Comparison of ENCODE assay signal across 11 cellular contexts in genomic region chr3:134309987-134310700, GRCh38. TPM values are rescaled to one million over a fixed set of nuclear protein-coding genes. Genes with fewer than 3 reads are reported as not detected.
DNase-seq lines count a peak whose midpoint lies in the region; ATAC-seq and TF ChIP-seq lines count a peak whose summit lies in the region.
"Had no signal": no experiment of that assay in that cellular context is flagged by ENCODE, and none has a peak within 500 bp of the region (broad histone marks: within the 10 kb centered on the region; RNA-seq: fewer than 3 reads in every experiment).

No MANE protein-coding gene starts in this region.

- DNase-seq in KBM-7 (peak; percentile 36), caudate nucleus (lab: John Stamatoyannopoulos, UW) (no peak), mesenchymal stem cell (peak; percentile 58), thyroid gland (peak; percentile 58 to 72), medulla oblongata (ENCODE audit: extremely low spot score) (no peak)
- DNase-seq in activated CD4-positive, alpha-beta memory T cell treated with anti-CD3 and anti-CD28 coated beads, Interleukin-2, amount 10 ng/mL, durations not matched to agents 7 days and 5 days = no peak
- DNase-seq: Kasumi-1, naive B cell, NCI-H82, uterus had no signal

- 65% methylated on average over 9 of the region's 9 CpGs for WGBS in mesenchymal stem cell
- 37 to 46% methylated on average over 9 of the region's 9 CpGs for WGBS in thyroid gland, 2 donors

- CTCF ChIA-PET in activated CD4-positive, alpha-beta memory T cell treated with anti-CD3 and anti-CD28 coated beads, Interleukin-2, amount 10 ng/mL, durations not matched to agents 7 days and 5 days (lab: Charles Lee) = interaction anchor here (5.2 kb wide), 1 partner anchor 165 kb away, joined by 56 read pairs; no protein-coding TSS in a partner anchor

- H2AK5ac ChIP-seq in mesenchymal stem cell (ENCODE audit: low read length, severe bottlenecking) = peak overlapping the region; percentile 97

- H3K4me1 ChIP-seq in mesenchymal stem cell (ENCODE audit: control insufficient read depth, insufficient read depth, low read depth, low read length) (peaks cover 55% of the 10 kb centered on the region), thyroid gland (peaks cover 49 to 65% of the 10 kb centered on the region in 2 donors)

- H3K9ac ChIP-seq in mesenchymal stem cell (ENCODE audit: low read length) = peak overlapping the region; percentile 16

- ATAC-seq in HG02588 (IDR thresholded peaks at IDR 0.05; ENCODE audit: unreplicated experiment) = no peak

- H3K14ac ChIP-seq in mesenchymal stem cell (ENCODE audit: low read length in 2 of 2) = no peak overlapping the region

- intact Hi-C loops in thyroid gland (cut with DNase I) = loop anchor here (2.0 to 5.0 kb wide), 2 partner anchors 67 to 165 kb away; no protein-coding TSS in a partner anchor

- H3K27me3 Mint-ChIP-seq in activated CD4-positive, alpha-beta memory T cell treated with anti-CD3 and anti-CD28 coated beads, Interleukin-2, amount 10 ng/mL, durations not matched to agents 7 days and 5 days = peaks cover 61% of the 10 kb centered on the region

- H3K36me3 ChIP-seq in mesenchymal stem cell (ENCODE audit: control insufficient read depth in 1 of 2, insufficient read depth in 2 of 2, low read depth in 1 of 2, low read length in 2 of 2) = no peaks in the 10 kb centered on the region
- H3K36me3 ChIP-seq in thyroid gland = no peaks in the 10 kb centered on the region
- H3K36me3 ChIP-seq: uterus had no signal

- H3K9me3 Mint-ChIP-seq in activated CD4-positive, alpha-beta memory T cell treated with anti-CD3 and anti-CD28 coated beads, Interleukin-2, amount 10 ng/mL, durations not matched to agents 7 days and 5 days = no peaks in the 10 kb centered on the region
- H3K9me3 Mint-ChIP-seq: naive B cell had no signal

- POLR2A ChIA-PET in activated CD4-positive, alpha-beta memory T cell treated with anti-CD3 and anti-CD28 coated beads, Interleukin-2, amount 10 ng/mL, durations not matched to agents 7 days and 5 days (lab: Charles Lee) = no interaction called here

- H2BK15ac ChIP-seq in mesenchymal stem cell (ENCODE audit: low read depth, poor library complexity, severe bottlenecking) = no peak overlapping the region

- H3K79me1 ChIP-seq in mesenchymal stem cell (replicated peaks; ENCODE audit: low read length, poor library complexity, severe bottlenecking) = no peaks in the 10 kb centered on the region

- no peak overlapping the region for H3K27ac Mint-ChIP-seq in activated CD4-positive, alpha-beta memory T cell treated with anti-CD3 and anti-CD28 coated beads, Interleukin-2, amount 10 ng/mL, durations not matched to agents 7 days and 5 days
- H3K27ac Mint-ChIP-seq: naive B cell had no signal

- no peaks in the 10 kb centered on the region for H3K9me3 ChIP-seq in mesenchymal stem cell (ENCODE audit: control insufficient read depth, low read length)
- no peaks in the 10 kb centered on the region for H3K9me3 ChIP-seq in thyroid gland
- H3K9me3 ChIP-seq: uterus had no signal

- H4K91ac ChIP-seq in mesenchymal stem cell (ENCODE audit: low read length) = no peak overlapping the region

- H3K23ac ChIP-seq in mesenchymal stem cell (ENCODE audit: low read length in 2 of 2) = no peak overlapping the region

- TF ChIP-seq CTCF in thyroid gland (IDR thresholded peaks at IDR 0.05) = no peak

- peak overlapping the region; percentile 37 for H2BK5ac ChIP-seq in mesenchymal stem cell (ENCODE audit: low read depth, low read length, poor library complexity, severe bottlenecking)

- no peak overlapping the region for H3K4me2 ChIP-seq in mesenchymal stem cell (ENCODE audit: low read length, poor library complexity, severe bottlenecking)

- in situ Hi-C loops in KBM-7 (cut with MboI; ENCODE audit: low pct_unique_long_range_greater_than_20kb, low sequenced_read_pairs) = loop anchor here (10.0 kb wide), 1 partner anchor 95 kb away; no protein-coding TSS in a partner anchor

- H3K27ac ChIP-seq in caudate nucleus (ENCODE audit: low read depth, low read length) = peak overlapping the region; percentile 40
- peak overlapping the region; percentile 75 for H3K27ac ChIP-seq in mesenchymal stem cell (ENCODE audit: low read length, poor library complexity, severe bottlenecking)
- H3K27ac ChIP-seq in thyroid gland = peak overlapping the region; percentile 79 to 94 (median 90)

- H3K27me3 ChIP-seq in mesenchymal stem cell (ENCODE audit: control insufficient read depth in 1 of 2, insufficient read depth in 1 of 2, low read length in 2 of 2) (no peaks in the 10 kb centered on the region), thyroid gland (no peaks in the 10 kb centered on the region)
- H3K27me3 ChIP-seq: uterus had no signal

- H3K4me3 ChIP-seq in mesenchymal stem cell (ENCODE audit: insufficient read depth in 1 of 2, low read depth in 1 of 2, low read length in 2 of 2) = no peak overlapping the region
- no peak overlapping the region for H3K4me3 ChIP-seq in thyroid gland (replicated peaks in 1 of 3)
- H3K4me3 ChIP-seq: uterus had no signal

- H3K4ac ChIP-seq in mesenchymal stem cell (ENCODE audit: low read depth in 1 of 2, low read length in 2 of 2) = peak overlapping the region in 1 of 2 experiments; percentile 10

- H3K4me1 Mint-ChIP-seq in activated CD4-positive, alpha-beta memory T cell treated with anti-CD3 and anti-CD28 coated beads, Interleukin-2, amount 10 ng/mL, durations not matched to agents 7 days and 5 days = peaks cover 2% of the 10 kb centered on the region

- no peak overlapping the region for H3K4me3 Mint-ChIP-seq in activated CD4-positive, alpha-beta memory T cell treated with anti-CD3 and anti-CD28 coated beads, Interleukin-2, amount 10 ng/mL, durations not matched to agents 7 days and 5 days

- H3K18ac ChIP-seq in mesenchymal stem cell (ENCODE audit: low read depth in 1 of 2, low read length in 2 of 2) = peak overlapping the region; percentile 26 to 45

- no peak overlapping the region for H2BK120ac ChIP-seq in mesenchymal stem cell (ENCODE audit: low read depth, low read length)

- H4K8ac ChIP-seq in mesenchymal stem cell (ENCODE audit: low read length) = peak overlapping the region; percentile 77

- no peak for TF ChIP-seq POLR2A in thyroid gland (IDR thresholded peaks at IDR 0.05)

- peak overlapping the region in 1 of 2 experiments; percentile 59 for H2BK12ac ChIP-seq in mesenchymal stem cell (ENCODE audit: low read length in 2 of 2)

- no peak overlapping the region for H2AFZ ChIP-seq in mesenchymal stem cell (ENCODE audit: low read depth, low read length)

- H3K36me3 Mint-ChIP-seq in activated CD4-positive, alpha-beta memory T cell treated with anti-CD3 and anti-CD28 coated beads, Interleukin-2, amount 10 ng/mL, durations not matched to agents 7 days and 5 days (ENCODE audit: low read depth) = no peaks in the 10 kb centered on the region

RNA-seq across cellular contexts. Expression of gene RYK, which starts 59.5 kb away (rescaled TPM):
- polyA plus RNA-seq in mesenchymal stem cell (2013, experiment 1 of 2) = 44.0 TPM
- polyA plus RNA-seq in mesenchymal stem cell (2013, experiment 2 of 2) = 43.8 TPM
- 100 to 1,000 TPM in 2 of 4 donors, 10 to 100 TPM in 2; 95.2 to 168 (median 108) TPM for total RNA-seq in thyroid gland
- 1 to 10 TPM; 6.0 to 6.1 TPM for total RNA-seq in activated CD4-positive, alpha-beta memory T cell treated with anti-CD3 and anti-CD28 coated beads, Interleukin-2, amount 10 ng/mL, durations not matched to agents 7 days and 5 days

Comparison
In these comparisons a context has a peak if more than half of its experiments do, and no peak if none do; other contexts are left out.
1. DNase-seq: peak in KBM-7 (single experiment), mesenchymal stem cell (single experiment) and thyroid gland (2 of 2); none in caudate nucleus (0 of 61), medulla oblongata (single experiment) and activated CD4-positive, alpha-beta memory T cell treated with anti-CD3 and anti-CD28 coated beads, Interleukin-2, amount 10 ng/mL, durations not matched to agents 7 days and 5 days (single experiment).
2. H3K27ac ChIP-seq: peak in every context shown above with its lines; median percentile 90 in thyroid gland; 75 in mesenchymal stem cell; 40 in caudate nucleus.
3. RNA of gene RYK, which starts 59.5 kb away (total RNA-seq): 95.2 to 168 TPM in thyroid gland; 6.0 to 6.1 TPM in activated CD4-positive, alpha-beta memory T cell treated with anti-CD3 and anti-CD28 coated beads, Interleukin-2, amount 10 ng/mL, durations not matched to agents 7 days and 5 days; every median in the first group is over 10 times any median in the second.